Comparison of ENCODE assay signal across 9 cellular contexts in the genomic region with DNA sequence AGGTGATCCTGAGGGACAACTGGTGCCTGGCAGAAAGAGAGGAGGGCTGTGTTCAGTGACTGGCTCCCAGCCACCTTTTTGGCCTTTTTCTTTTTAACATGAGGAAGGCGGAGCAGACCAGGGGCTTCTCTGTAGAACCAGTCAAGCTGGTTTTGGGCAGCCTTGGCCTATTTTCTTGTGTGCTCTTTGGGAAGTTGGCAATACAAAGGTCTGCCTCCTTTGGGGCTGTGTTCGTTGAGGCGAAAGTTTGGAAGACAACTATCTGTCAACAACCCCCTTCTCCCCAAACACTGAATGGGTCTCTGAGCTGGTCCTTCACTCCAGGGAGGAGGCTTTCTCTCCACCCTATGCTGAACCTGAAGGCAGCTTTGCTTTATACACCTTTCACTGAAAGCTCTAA. TPM values are rescaled to one million over a fixed set of nuclear protein-coding genes. Genes with fewer than 3 reads are reported as not detected.
DNase-seq lines count a peak whose midpoint lies in the region; ATAC-seq and TF ChIP-seq lines count a peak whose summit lies in the region.
"Had no signal": no experiment of that assay in that cellular context is flagged by ENCODE, and none has a peak within 500 bp of the region (broad histone marks: within the 10 kb centered on the region; RNA-seq: fewer than 3 reads in every experiment).

No MANE protein-coding gene starts in this region.

- H3K27ac ChIP-seq in PC-9 (peak overlapping the region; percentile 67), iPS-18a (ENCODE audit: low read length) (peak overlapping the region; percentile 63)

- POLR2A ChIA-PET in PC-9 (lab: Charles Lee; ENCODE audit: unreplicated experiment): no interaction called here

- intact Hi-C loops in PC-9 (cut with micrococcal nuclease; ENCODE audit: unreplicated experiment): no loop called here

- H3K4me1 ChIP-seq in PC-9 (replicated peaks; ENCODE audit: insufficient read depth): peaks cover 64% of the 10 kb centered on the region
- peaks cover 28% of the 10 kb centered on the region for H3K4me1 ChIP-seq in iPS-18a (ENCODE audit: control insufficient read depth, low read depth, low read length)

- peaks cover 46% of the 10 kb centered on the region for H3F3A ChIP-seq in PC-9 (ENCODE audit: insufficient read depth, low read depth)

- no peak for ATAC-seq in stimulated activated effector memory CD8-positive, alpha-beta T cell treated with anti-CD3 and anti-CD28 coated beads, Interleukin-12 subunit alpha, Interleukin-12 subunit beta, amount 100 ng/mL, for 72 hours
- no peak for ATAC-seq in GM21526 (IDR thresholded peaks at IDR 0.05; ENCODE audit: low FRiP score, unreplicated experiment)
- no peak for ATAC-seq in HG03342 (IDR thresholded peaks at IDR 0.05; ENCODE audit: unreplicated experiment)

- H4K20me1 ChIP-seq in PC-9 (ENCODE audit: insufficient read depth): peaks cover 71% of the 10 kb centered on the region

- peaks cover 97% of the 10 kb centered on the region for H3K79me2 ChIP-seq in PC-9 (ENCODE audit: low read depth)

- H3K36me3 Mint-ChIP-seq in stimulated activated effector memory CD8-positive, alpha-beta T cell treated with anti-CD3 and anti-CD28 coated beads, Interleukin-12 subunit alpha, Interleukin-12 subunit beta, amount 100 ng/mL, for 72 hours: peaks cover 65% of the 10 kb centered on the region

- H3K9me2 ChIP-seq in PC-9 (ENCODE audit: insufficient read depth): no peaks in the 10 kb centered on the region

- H3K27me3 ChIP-seq in PC-9 (ENCODE audit: insufficient read depth, low read depth) (no peaks in the 10 kb centered on the region), iPS-18a (ENCODE audit: control insufficient read depth, insufficient read depth, low read length) (no peaks in the 10 kb centered on the region)

- H3K9ac ChIP-seq in iPS-18a (ENCODE audit: low read length): no peak overlapping the region

- H3K9me3 ChIP-seq in PC-9 (ENCODE audit: insufficient read depth, low read depth) (no peaks in the 10 kb centered on the region), iPS-18a (ENCODE audit: control insufficient read depth, low read depth, low read length) (no peaks in the 10 kb centered on the region)

- peak overlapping the region; percentile 87 for H3K27ac Mint-ChIP-seq in stimulated activated effector memory CD8-positive, alpha-beta T cell treated with anti-CD3 and anti-CD28 coated beads, Interleukin-12 subunit alpha, Interleukin-12 subunit beta, amount 100 ng/mL, for 72 hours

- H3K4me1 Mint-ChIP-seq in stimulated activated effector memory CD8-positive, alpha-beta T cell treated with anti-CD3 and anti-CD28 coated beads, Interleukin-12 subunit alpha, Interleukin-12 subunit beta, amount 100 ng/mL, for 72 hours: peaks cover 74% of the 10 kb centered on the region

- BruUV-seq in PC-9 (replicated peaks; lab: Mats Ljungman, UMichigan): no TSS peak

- no peaks in the 10 kb centered on the region for H3K9me3 Mint-ChIP-seq in stimulated activated effector memory CD8-positive, alpha-beta T cell treated with anti-CD3 and anti-CD28 coated beads, Interleukin-12 subunit alpha, Interleukin-12 subunit beta, amount 100 ng/mL, for 72 hours

- CTCF ChIA-PET in PC-9 (lab: Charles Lee): interaction anchor here (0.5 to 1.4 kb wide), 3 partner anchors 87 to 185 kb away, joined by 3 to 4 read pairs (median 3); no protein-coding TSS in a partner anchor

- TF ChIP-seq CTCF in PC-9 (conservative IDR thresholded peaks at IDR 0.05): no peak

- H3K4me3 ChIP-seq in PC-9 (peak overlapping the region; percentile 31; the same call in 1 of the 2 replicates), iPS-18a (ENCODE audit: low read length) (peak overlapping the region; percentile 40)

- no peak overlapping the region for H2AFZ ChIP-seq in PC-9

- H3K4me2 ChIP-seq in PC-9: peak overlapping the region; percentile 76

- H3K4me3 Mint-ChIP-seq in stimulated activated effector memory CD8-positive, alpha-beta T cell treated with anti-CD3 and anti-CD28 coated beads, Interleukin-12 subunit alpha, Interleukin-12 subunit beta, amount 100 ng/mL, for 72 hours: no peak overlapping the region

- peak; percentile 78 for DNase-seq in DMS79 treated with DMSO at 0.1 percent for 48 hours (lab: John Stamatoyannopoulos, UW)
- peak; percentile 71 to 90 for DNase-seq in PC-9
- DNase-seq in stimulated activated effector memory CD8-positive, alpha-beta T cell treated with anti-CD3 and anti-CD28 coated beads, Interleukin-12 subunit alpha, Interleukin-12 subunit beta, amount 100 ng/mL, for 72 hours (ENCODE audit: low spot score in 2 of 2): no peak
- no peak for DNase-seq in NCI-H146 treated with DMSO at 0.1 percent for 48 hours (lab: John Stamatoyannopoulos, UW; ENCODE audit: unreplicated experiment)
- DNase-seq: cerebellar nuclear complex, NCI-H524 treated with DMSO at 0.1 percent for 48 hours had no signal

- peaks cover 20% of the 10 kb centered on the region; the same call in 1 of the 2 replicates for H3K36me3 ChIP-seq in PC-9 (ENCODE audit: low read depth)
- H3K36me3 ChIP-seq in iPS-18a (ENCODE audit: control insufficient read depth, low read depth, low read length): no peaks in the 10 kb centered on the region

RNA-seq across cellular contexts. Expression of gene MARK2, which starts 8.5 kb away (rescaled TPM):
- total RNA-seq in PC-9 (2021): 53.8 and 65.0 TPM in 2 replicates

RNA-seq across cellular contexts. Expression of gene SPINDOC, which starts 34.1 kb away (rescaled TPM):
- 46.8 and 49.7 TPM in 2 replicates for total RNA-seq in PC-9 (2021)

Comparison
In these comparisons a context has a peak if more than half of its experiments do, and no peak if none do; other contexts are left out.
1. DNase-seq: peak in DMS79 treated with DMSO at 0.1 percent for 48 hours (single experiment) and PC-9 (2 of 2); none in stimulated activated effector memory CD8-positive, alpha-beta T cell treated with anti-CD3 and anti-CD28 coated beads, Interleukin-12 subunit alpha, Interleukin-12 subunit beta, amount 100 ng/mL, for 72 hours (0 of 2) and NCI-H146 treated with DMSO at 0.1 percent for 48 hours (single experiment).